ENCODE assay signal across 8 cellular contexts in the genomic region with DNA sequence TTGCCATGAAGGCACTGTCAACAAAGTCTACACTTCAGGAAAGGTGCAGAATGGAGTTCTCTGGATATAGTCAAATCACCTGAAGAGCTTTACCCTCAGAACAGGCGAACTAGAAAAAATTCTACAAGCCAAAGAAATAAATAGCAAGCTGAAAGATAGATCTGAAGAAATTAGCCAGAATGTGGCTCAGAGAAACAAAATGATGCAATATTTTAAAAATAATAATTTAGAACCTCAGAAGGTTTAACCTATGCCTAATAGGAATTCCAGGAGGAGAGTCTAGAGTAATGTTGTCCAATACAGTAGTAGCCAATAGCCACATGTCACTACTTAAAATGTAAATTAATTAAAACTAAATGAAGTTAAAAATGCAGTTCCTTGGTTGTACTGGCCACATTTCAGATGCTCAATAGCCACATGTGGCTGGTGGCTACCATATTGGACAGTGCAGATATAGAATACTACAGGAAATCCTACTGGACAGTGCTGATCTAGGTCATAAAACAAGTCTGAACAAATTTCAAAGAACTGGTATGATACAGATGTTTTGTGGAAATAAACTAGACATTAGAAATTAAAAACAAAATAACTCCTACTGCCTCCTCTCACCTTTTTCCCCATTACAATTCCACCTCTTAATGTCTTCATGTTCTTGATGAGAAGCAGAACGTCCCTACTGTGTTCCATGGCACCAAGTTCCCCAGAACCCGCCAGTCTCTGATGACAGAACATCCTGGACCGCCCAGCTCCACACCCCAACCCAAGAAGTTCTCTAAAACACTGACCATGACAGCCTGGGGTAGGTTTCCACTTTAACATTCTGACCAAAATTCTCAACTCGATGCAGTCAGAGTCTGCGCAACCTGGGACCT. TPM values are rescaled to one million over a fixed set of nuclear protein-coding genes. Genes with fewer than 3 reads are reported as not detected.
DNase-seq lines count a peak whose midpoint lies in the region; ATAC-seq and TF ChIP-seq lines count a peak whose summit lies in the region.

No MANE protein-coding gene starts in this region.

- H4K91ac ChIP-seq in trophoblast cell (ENCODE audit: low read depth, low read length): no peak overlapping the region

- H3K18ac ChIP-seq in trophoblast cell (ENCODE audit: low read length): peak overlapping the region; percentile 70

- H3K79me2 ChIP-seq in trophoblast cell (ENCODE audit: control insufficient read depth, insufficient read depth, low read length, poor library complexity): peaks cover 2% of the 10 kb centered on the region

- peaks cover 4% of the 10 kb centered on the region for H3K79me1 ChIP-seq in trophoblast cell (ENCODE audit: low read length)

- peak overlapping the region; percentile 74 for H4K12ac ChIP-seq in trophoblast cell (ENCODE audit: low read depth, low read length)

- peak overlapping the region; percentile 77 for H3K14ac ChIP-seq in trophoblast cell (ENCODE audit: low read length)

- peak overlapping the region; percentile 43 for H2BK120ac ChIP-seq in trophoblast cell (ENCODE audit: insufficient read depth, low read length, poor library complexity)

- peak overlapping the region; percentile 91 for H3K9ac ChIP-seq in SK-N-MC (ENCODE audit: insufficient read length)
- peak overlapping the region; percentile 75 for H3K9ac ChIP-seq in trophoblast cell (ENCODE audit: low read length)

- peak overlapping the region; percentile 52 for H2BK5ac ChIP-seq in trophoblast cell (ENCODE audit: low read depth, low read length, poor library complexity)

- peak overlapping the region; percentile 50 for H3K4ac ChIP-seq in trophoblast cell (ENCODE audit: low read depth, low read length)

- ATAC-seq in GM18868 (IDR thresholded peaks at IDR 0.05; ENCODE audit: unreplicated experiment) (peak; percentile 34), HG02759 (IDR thresholded peaks at IDR 0.05; ENCODE audit: unreplicated experiment) (peak; percentile 47)

- H3K9me3 ChIP-seq in SK-N-MC (ENCODE audit: low read depth, low read length): no peaks in the 10 kb centered on the region
- H3K9me3 ChIP-seq in trophoblast cell (ENCODE audit: insufficient read depth, low read depth, low read length): peaks cover 5% of the 10 kb centered on the region

- no peak for TF ChIP-seq CTCF in fibroblast of the aortic adventitia (IDR thresholded peaks at IDR 0.05; ENCODE audit: insufficient read depth, low read length)

- peak overlapping the region; percentile 91 for H4K8ac ChIP-seq in trophoblast cell (ENCODE audit: low read depth, low read length)

- H3K36me3 ChIP-seq in SK-N-MC (ENCODE audit: insufficient read depth, low read length) (no peaks in the 10 kb centered on the region), trophoblast cell (ENCODE audit: control insufficient read depth in 1 of 2, insufficient read depth in 2 of 2, low read length in 2 of 2) (no peaks in the 10 kb centered on the region)

- no peak overlapping the region for H2BK12ac ChIP-seq in trophoblast cell (ENCODE audit: low read length)

- peak overlapping the region; percentile 95 for H2AFZ ChIP-seq in trophoblast cell (ENCODE audit: insufficient read depth, low read length, poor library complexity)

- no CpG with 5 or more reads among the region's 6 CpGs for WGBS in trophoblast cell (ENCODE audit: extremely low coverage, insufficient coverage, insufficient read length)

- H3K23ac ChIP-seq in trophoblast cell (ENCODE audit: low read length): no peak overlapping the region

- H2AK5ac ChIP-seq in trophoblast cell (ENCODE audit: low read length): no peak overlapping the region

- DNase-seq in SK-N-MC (ENCODE audit: low read depth, low spot score): no peak
- no peak for DNase-seq in fibroblast of the aortic adventitia (ENCODE audit: low read depth)
- DNase-seq in trophoblast cell: no peak
- DNase-seq in AG08395 (ENCODE audit: low spot score): no peak
- DNase-seq in GM19238 (ENCODE audit: insufficient read length, low spot score): no peak
- no peak for DNase-seq in NCI-H2227 treated with DMSO at 0.1 percent for 48 hours (lab: John Stamatoyannopoulos, UW)

- no peaks in the 10 kb centered on the region for H3K27me3 ChIP-seq in trophoblast cell (ENCODE audit: insufficient read depth, low read length)

- H3K4me1 ChIP-seq in trophoblast cell (ENCODE audit: control insufficient read depth in 1 of 2, insufficient read depth in 2 of 2, low read length in 2 of 2): peaks cover 2% of the 10 kb centered on the region in 2 experiments

- no peak overlapping the region; the same call in 1 of the 2 replicates for H3K27ac ChIP-seq in SK-N-MC
- H3K27ac ChIP-seq in trophoblast cell (ENCODE audit: low read depth, low read length): no peak overlapping the region

- H3K4me2 ChIP-seq in trophoblast cell (ENCODE audit: low read length): peak overlapping the region; percentile 80

- H3K4me3 ChIP-seq in SK-N-MC (peak overlapping the region; percentile 100), fibroblast of the aortic adventitia (ENCODE audit: low read depth, low read length) (peak overlapping the region; percentile 98), trophoblast cell (ENCODE audit: low read depth, low read length) (peak overlapping the region; percentile 89)

RNA-seq across cellular contexts. Expression of a gene that starts 0.6 kb away (rescaled TPM):
- total RNA-seq in fibroblast of the aortic adventitia (ENCODE audit: low replicate concordance): 3.8 and 9.1 TPM in 2 replicates
- 4.3 and 5.2 TPM in 2 replicates for polyA plus RNA-seq in trophoblast cell (2013)

RNA-seq across cellular contexts. Expression of a gene that starts 26.9 kb away (rescaled TPM):
- total RNA-seq in fibroblast of the aortic adventitia (ENCODE audit: low replicate concordance): not detected in 2 replicates
- polyA plus RNA-seq in trophoblast cell (2013): 0.04 TPM in 1 of 2 replicates, not detected in the other
